8 cellular contexts compared by ENCODE assay signal in genomic region chr4:175536852-175537453, GRCh38.
DNase-seq lines count a peak whose midpoint lies in the region; ATAC-seq and TF ChIP-seq lines count a peak whose summit lies in the region.

No MANE protein-coding gene starts in this region.

- peak; percentile 35 for TF ChIP-seq CTCF in AG09309 (IDR thresholded peaks at IDR 0.05; ENCODE audit: control insufficient read depth, insufficient read depth, low read depth, low read length, missing control alignments)
- peak; percentile 24 for TF ChIP-seq CTCF in fibroblast of villous mesenchyme (IDR thresholded peaks at IDR 0.05; ENCODE audit: insufficient read depth, low read depth, low read length)
- TF ChIP-seq CTCF in smooth muscle cell (IDR thresholded peaks at IDR 0.05; ENCODE audit: borderline replicate concordance, insufficient read depth, poor library complexity, severe bottlenecking): peak; percentile 81

- no peak overlapping the region for H3K27ac ChIP-seq in smooth muscle cell (ENCODE audit: low read depth)

- no peaks in the 10 kb centered on the region for H3K4me1 Mint-ChIP-seq in activated CD4-positive, alpha-beta T cell treated with anti-CD3 and anti-CD28 coated beads for 36 hours

- no peaks in the 10 kb centered on the region for H3F3A ChIP-seq in smooth muscle cell (ENCODE audit: low read depth)

- H3K36me3 Mint-ChIP-seq in activated CD4-positive, alpha-beta T cell treated with anti-CD3 and anti-CD28 coated beads for 36 hours (ENCODE audit: low read depth): no peaks in the 10 kb centered on the region

- WGBS in smooth muscle cell (ENCODE audit: low lambda C conversion rate): 47% methylated on average over 6 of the region's 6 CpGs

- H3K27ac Mint-ChIP-seq in activated CD4-positive, alpha-beta T cell treated with anti-CD3 and anti-CD28 coated beads for 36 hours: no peak overlapping the region

- H3K4me1 ChIP-seq in smooth muscle cell (ENCODE audit: low read depth): no peaks in the 10 kb centered on the region

- no peaks in the 10 kb centered on the region for H3K9me3 ChIP-seq in smooth muscle cell (replicated peaks; ENCODE audit: low read depth)

- no peaks in the 10 kb centered on the region for H3K36me3 ChIP-seq in smooth muscle cell (ENCODE audit: low read depth)

- intact Hi-C loops in activated CD4-positive, alpha-beta T cell treated with anti-CD3 and anti-CD28 coated beads for 36 hours (cut with DNase I, micrococcal nuclease): loop anchor here (1.0 to 5.0 kb wide), 4 partner anchors 664 to 1172 kb away; no protein-coding TSS in a partner anchor

- H3K4me3 ChIP-seq in AG09309 (ENCODE audit: control insufficient read depth, low read depth, low read length) (no peak overlapping the region), fibroblast of villous mesenchyme (ENCODE audit: low read depth, low read length) (no peak overlapping the region), smooth muscle cell (no peak overlapping the region)

- no peak overlapping the region for H3K9ac ChIP-seq in smooth muscle cell (ENCODE audit: low read depth)

- no peaks in the 10 kb centered on the region for H4K20me1 ChIP-seq in smooth muscle cell (ENCODE audit: low read depth)

- POLR2A ChIA-PET in activated CD4-positive, alpha-beta T cell treated with anti-CD3 and anti-CD28 coated beads for 36 hours (lab: Charles Lee): no interaction called here

- no peaks in the 10 kb centered on the region for H3K27me3 ChIP-seq in smooth muscle cell (ENCODE audit: low read depth)

- peak; percentile 86 for ATAC-seq in GM18858 (IDR thresholded peaks at IDR 0.05; ENCODE audit: unreplicated experiment)
- ATAC-seq in activated CD4-positive, alpha-beta T cell treated with anti-CD3 and anti-CD28 coated beads for 36 hours: no peak

- H3K9me3 Mint-ChIP-seq in activated CD4-positive, alpha-beta T cell treated with anti-CD3 and anti-CD28 coated beads for 36 hours (ENCODE audit: low read depth): peaks cover 2% of the 10 kb centered on the region

- no peaks in the 10 kb centered on the region for H3K27me3 Mint-ChIP-seq in activated CD4-positive, alpha-beta T cell treated with anti-CD3 and anti-CD28 coated beads for 36 hours

- peak; percentile 46 for DNase-seq in AG09309 (ENCODE audit: low read depth)
- DNase-seq in SHP77 treated with DMSO at 0.1 percent for 48 hours (lab: John Stamatoyannopoulos, UW): peak; percentile 15
- peak; percentile 40 for DNase-seq in fibroblast of villous mesenchyme (ENCODE audit: low read depth)
- no peak for DNase-seq in smooth muscle cell (lab: John Stamatoyannopoulos, UW; ENCODE audit: unreplicated experiment)
- no peak for DNase-seq in cerebellar nuclear complex (lab: John Stamatoyannopoulos, UW)
- DNase-seq in activated CD4-positive, alpha-beta T cell treated with anti-CD3 and anti-CD28 coated beads for 36 hours: no peak

- no peak overlapping the region for H3K4me3 Mint-ChIP-seq in activated CD4-positive, alpha-beta T cell treated with anti-CD3 and anti-CD28 coated beads for 36 hours

- CTCF ChIA-PET in activated CD4-positive, alpha-beta T cell treated with anti-CD3 and anti-CD28 coated beads for 36 hours (lab: Charles Lee): interaction anchor here (0.6 to 1.4 kb wide), 5 partner anchors 9 to 104 kb away, joined by 3 to 4 read pairs (median 3); no protein-coding TSS in a partner anchor

- no peak for TF ChIP-seq EP300 in Ishikawa (IDR thresholded peaks at IDR 0.05; ENCODE audit: borderline replicate concordance)

- peak; percentile 70 for TF ChIP-seq RAD21 in Ishikawa (IDR thresholded peaks at IDR 0.05; ENCODE audit: low read depth)

- H3K4me2 ChIP-seq in smooth muscle cell: peak overlapping the region; percentile 78

- peak overlapping the region; percentile 78 for H2AFZ ChIP-seq in smooth muscle cell (ENCODE audit: low read depth)

- H3K79me2 ChIP-seq in smooth muscle cell (ENCODE audit: low read depth): no peaks in the 10 kb centered on the region

TF ChIP-seq in Ishikawa, 13 proteins besides CTCF, POLR2A, EP300 and RAD21:
- TF ChIP-seq CREB1 (IDR thresholded peaks at IDR 0.05; ENCODE audit: low read depth) (no peak), YY1 (IDR thresholded peaks at IDR 0.05; ENCODE audit: low read depth) (no peak), FOXM1 (IDR thresholded peaks at IDR 0.05; ENCODE audit: borderline replicate concordance, low read depth) (no peak), TAF1 (IDR thresholded peaks at IDR 0.05; ENCODE audit: low read depth) (no peak), TCF12 (IDR thresholded peaks at IDR 0.05; ENCODE audit: low read depth) (no peak), MAX (IDR thresholded peaks at IDR 0.05) (no peak), CEBPB (IDR thresholded peaks at IDR 0.05) (no peak), TEAD4 (IDR thresholded peaks at IDR 0.05) (no peak), NFIC (IDR thresholded peaks at IDR 0.05) (no peak)
- TF ChIP-seq, protein P1, sequence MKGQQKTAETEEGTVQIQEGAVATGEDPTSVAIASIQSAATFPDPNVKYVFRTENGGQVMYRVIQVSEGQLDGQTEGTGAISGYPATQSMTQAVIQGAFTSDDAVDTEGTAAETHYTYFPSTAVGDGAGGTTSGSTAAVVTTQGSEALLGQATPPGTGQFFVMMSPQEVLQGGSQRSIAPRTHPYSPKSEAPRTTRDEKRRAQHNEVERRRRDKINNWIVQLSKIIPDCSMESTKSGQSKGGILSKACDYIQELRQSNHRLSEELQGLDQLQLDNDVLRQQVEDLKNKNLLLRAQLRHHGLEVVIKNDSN (IDR thresholded peaks at IDR 0.05): no peak

Comparison
In these comparisons a context has a peak if more than half of its experiments do, and no peak if none do; other contexts are left out.
1. DNase-seq: peak in AG09309 (single experiment), SHP77 treated with DMSO at 0.1 percent for 48 hours (single experiment) and fibroblast of villous mesenchyme (single experiment); none in smooth muscle cell (single experiment), cerebellar nuclear complex (0 of 2) and activated CD4-positive, alpha-beta T cell treated with anti-CD3 and anti-CD28 coated beads for 36 hours (single experiment).
2. CTCF ChIP-seq: peak in every context shown above with its lines; median percentile 81 in smooth muscle cell; 35 in AG09309; 24 in fibroblast of villous mesenchyme.